8 cellular contexts compared by ENCODE assay signal in genomic region chr15:69729167-69729748, GRCh38.
DNase-seq lines count a peak whose midpoint lies in the region; ATAC-seq, FAIRE-seq and TF ChIP-seq lines count a peak whose summit lies in the region.

No MANE protein-coding gene starts in this region.

- TF ChIP-seq CTCF in cardiac muscle cell (IDR thresholded peaks at IDR 0.05; ENCODE audit: low read depth, low read length): peak; percentile 75
- peak; percentile 67 to 82 (median 71) for TF ChIP-seq CTCF in GM12878 (IDR thresholded peaks at IDR 0.05 in 2 of 3, conservative IDR thresholded peaks at IDR 0.05 in 1 of 3; ENCODE audit: control insufficient read depth in 2 of 3, extremely low read depth in 1 of 3, insufficient read depth in 1 of 3, low read depth in 3 of 3, low read length in 3 of 3)

- peaks cover 2% of the 10 kb centered on the region for H3K27me3 Mint-ChIP-seq in memory B cell

- SMC1A ChIA-PET in GM12878 (lab: Charles Lee; ENCODE audit: uncharacterized antibody, unreplicated experiment): interaction anchor here (1.0 to 2.1 kb wide), 8 partner anchors 15 to 208 kb away, joined by 3 to 6 read pairs (median 3); no protein-coding TSS in a partner anchor

- no TSS peak for BruUV-seq in GM12878 (replicated peaks; lab: Mats Ljungman, UMichigan)

- no peak for TF ChIP-seq EP300 in GM12878 (IDR thresholded peaks at IDR 0.05; ENCODE audit: borderline replicate concordance in 1 of 2, control insufficient read depth in 1 of 2, low read depth in 2 of 2, low read length in 2 of 2)

- H3K36me3 ChIP-seq in cardiac muscle cell (no peaks in the 10 kb centered on the region), GM12878 (ENCODE audit: control insufficient read depth in 2 of 2, insufficient read depth in 2 of 2, low read length in 1 of 2) (no peaks in the 10 kb centered on the region)

- H3K36me3 Mint-ChIP-seq in memory B cell: no peaks in the 10 kb centered on the region

- 34% methylated on average over 9 of the region's 9 CpGs for WGBS in GM12878 (ENCODE audit: insufficient coverage, insufficient replicate concordance, low lambda C conversion rate, missing lambda C conversion rate)

- RAD21 ChIA-PET in GM12878 (lab: Charles Lee; ENCODE audit: unreplicated experiment): no interaction called here

- H2AFZ ChIP-seq in GM12878 (ENCODE audit: control insufficient read depth, low read depth, low read length): no peak overlapping the region

- intact Hi-C loops in cardiac septum (cut with DNase I): loop anchor here (10.0 kb wide), 2 partner anchors 636 to 736 kb away; no protein-coding TSS in a partner anchor
- intact Hi-C loops in GM12878 (cut with micrococcal nuclease; ENCODE audit: unreplicated experiment): loop anchor here (2.0 to 10.0 kb wide), 5 partner anchors 154 to 760 kb away; partner anchors contain the start of gene TLE3

- POLR2A ChIA-PET in GM12878 (lab: Charles Lee): no interaction called here

- H3K4me3 Mint-ChIP-seq in memory B cell: no peak overlapping the region

- peak; percentile 24 to 40 for DNase-seq in cardiac muscle cell (ENCODE audit: low read depth in 1 of 2, low spot score in 1 of 2)
- DNase-seq in cardiac septum (ENCODE audit: low spot score): no peak
- DNase-seq in T-helper 22 cell (ENCODE audit: low read depth): peak; percentile 23
- DNase-seq in GM12878 (ENCODE audit: low read depth, low spot score): no peak
- DNase-seq in memory B cell (ENCODE audit: low spot score in 2 of 2): peak; percentile 77 to 79
- DNase-seq in stimulated activated CD8-positive, alpha-beta memory T cell treated with anti-CD3 and anti-CD28 coated beads, Interleukin-7, amount 100 ng/mL, for 24 hours (ENCODE audit: low read depth): peak; percentile 65
- no peak for DNase-seq in NCI-H146 (lab: John Stamatoyannopoulos, UW)

- no peak overlapping the region for H3K9ac ChIP-seq in GM12878 (ENCODE audit: control insufficient read depth, insufficient read depth, low read length)

- H3K79me2 ChIP-seq in GM12878 (ENCODE audit: control insufficient read depth, insufficient read depth, low read length): no peaks in the 10 kb centered on the region

- TF ChIP-seq POLR2A in GM12878 (IDR thresholded peaks at IDR 0.05; ENCODE audit: low read depth, low read length): no peak

- H3K9me3 Mint-ChIP-seq in memory B cell: no peaks in the 10 kb centered on the region

- peak; percentile 55; the same call in 2 of the 3 replicates for ATAC-seq in GM12878
- ATAC-seq in memory B cell (ENCODE audit: low read depth): peak; percentile 51
- ATAC-seq in HG02678 (IDR thresholded peaks at IDR 0.05; ENCODE audit: unreplicated experiment): no peak

- H3K9me3 ChIP-seq in cardiac muscle cell (ENCODE audit: low read depth) (no peaks in the 10 kb centered on the region), GM12878 (replicated peaks; ENCODE audit: control insufficient read depth, insufficient read depth, low read length) (no peaks in the 10 kb centered on the region; the same call in 2 of the 3 replicates)

- H3K27ac Mint-ChIP-seq in memory B cell: no peak overlapping the region

- peak; percentile 89 for FAIRE-seq in GM12878 (lab: Jason Lieb, UNC)

- H3K4me1 Mint-ChIP-seq in memory B cell: peaks cover 30% of the 10 kb centered on the region

- no peaks in the 10 kb centered on the region for H4K20me1 ChIP-seq in GM12878 (ENCODE audit: control insufficient read depth, insufficient read depth)

- TF ChIP-seq RAD21 in GM12878 (IDR thresholded peaks at IDR 0.05; ENCODE audit: insufficient read depth, low read depth, low read length): peak; percentile 83

- H3K27me3 ChIP-seq in cardiac muscle cell: peaks cover 10% of the 10 kb centered on the region
- H3K27me3 ChIP-seq in GM12878 (replicated peaks in 1 of 2; ENCODE audit: control insufficient read depth in 2 of 2, insufficient read depth in 2 of 2, low read length in 1 of 2): peaks cover 0 to 5% of the 10 kb centered on the region in 2 experiments; a peak in 2 of 4 replicates

- CTCF ChIA-PET in GM12878 (lab: Yijun Ruan, JAX): interaction anchor here (0.7 to 2.2 kb wide), 16 partner anchors 10 to 369 kb away, joined by 3 to 9 read pairs (median 4); partner anchors contain the start of gene TLE3

- H3K4me3 ChIP-seq in cardiac muscle cell (no peak overlapping the region), GM12878 (no peak overlapping the region)

- H3K4me2 ChIP-seq in GM12878 (ENCODE audit: control insufficient read depth, insufficient read depth): no peak overlapping the region

- in situ Hi-C loops in GM12878 (cut with MboI): no loop called here

- H3K4me1 ChIP-seq in cardiac muscle cell (ENCODE audit: low read depth): no peaks in the 10 kb centered on the region
- peaks cover 8% of the 10 kb centered on the region; the same call in 1 of the 2 replicates for H3K4me1 ChIP-seq in GM12878 (ENCODE audit: control insufficient read depth, insufficient read depth, low read length)

- no peak overlapping the region for H3K27ac ChIP-seq in cardiac muscle cell
- no peak overlapping the region for H3K27ac ChIP-seq in GM12878 (ENCODE audit: control insufficient read depth, insufficient read depth)

TF ChIP-seq in GM12878, 131 proteins besides CTCF, POLR2A, EP300 and RAD21 (continues in another document):
- 0 out of 2 replicates have a peak, but pooled peaks have one; percentile 18 for TF ChIP-seq FOXM1 (IDR thresholded peaks at IDR 0.05; ENCODE audit: low read depth, low read length)
- TF ChIP-seq ZBTB11 (CRISPR knock-in tag; IDR thresholded peaks at IDR 0.05): no peak
- TF ChIP-seq SMC3 (IDR thresholded peaks at IDR 0.05; ENCODE audit: borderline replicate concordance, low read length): peak; percentile 69; the same call in 1 of the 2 replicates
- TF ChIP-seq CUX1 (IDR thresholded peaks at IDR 0.05; ENCODE audit: insufficient replicate concordance, low read depth, low read length): peak; percentile 14
- TF ChIP-seq BRCA1 (IDR thresholded peaks at IDR 0.05; ENCODE audit: low read depth, low read length): no peak
- TF ChIP-seq RCOR1 (conservative IDR thresholded peaks at IDR 0.05; ENCODE audit: low read depth, low read length): no peak
- peak; percentile 59; the same call in 1 of the 2 replicates for TF ChIP-seq YY1 (IDR thresholded peaks at IDR 0.05; ENCODE audit: low read depth, low read length)

Comparison
In these comparisons a context has a peak if more than half of its experiments do, and no peak if none do; other contexts are left out.
1. DNase-seq: peak in cardiac muscle cell (2 of 2), T-helper 22 cell (single experiment), memory B cell (2 of 2) and stimulated activated CD8-positive, alpha-beta memory T cell treated with anti-CD3 and anti-CD28 coated beads, Interleukin-7, amount 100 ng/mL, for 24 hours (single experiment); none in cardiac septum (single experiment), GM12878 (single experiment) and NCI-H146 (single experiment).